8 cellular contexts compared by ENCODE assay signal in genomic region chr3:195896361-195897080, GRCh38. TPM values are rescaled to one million over a fixed set of nuclear protein-coding genes. Genes with fewer than 3 reads are reported as not detected.
DNase-seq lines count a peak whose midpoint lies in the region; ATAC-seq and TF ChIP-seq lines count a peak whose summit lies in the region.

No MANE protein-coding gene starts in this region.

- TF ChIP-seq CTCF in brain microvascular endothelial cell (IDR thresholded peaks at IDR 0.05; ENCODE audit: low read depth, low read length, missing control alignments) (no peak), smooth muscle cell (IDR thresholded peaks at IDR 0.05; ENCODE audit: borderline replicate concordance, insufficient read depth, poor library complexity, severe bottlenecking) (no peak)

- H3K79me2 ChIP-seq in smooth muscle cell (ENCODE audit: low read depth) = peaks cover 14% of the 10 kb centered on the region

- 23% methylated on average over 16 of the region's 16 CpGs for WGBS in smooth muscle cell (ENCODE audit: low lambda C conversion rate)

- no peaks in the 10 kb centered on the region for H3K9me3 ChIP-seq in smooth muscle cell (replicated peaks; ENCODE audit: low read depth)

- DNase-seq in A172 (ENCODE audit: low spot score) = peak; percentile 90
- peak; percentile 39 for DNase-seq in NCI-H69 (lab: John Stamatoyannopoulos, UW)
- peak; percentile 63 for DNase-seq in brain microvascular endothelial cell
- DNase-seq in inferior parietal cortex (ENCODE audit: extremely low spot score) = peak; percentile 75
- DNase-seq in smooth muscle cell (lab: John Stamatoyannopoulos, UW; ENCODE audit: unreplicated experiment) = no peak
- no peak for DNase-seq in NCI-H2171 treated with DMSO at 0.1 percent for 48 hours (lab: John Stamatoyannopoulos, UW)
- no peak for DNase-seq in iPS-NIHi7 (ENCODE audit: extremely low spot score)

- peaks cover 17% of the 10 kb centered on the region for H4K20me1 ChIP-seq in smooth muscle cell (ENCODE audit: low read depth)

- H2AFZ ChIP-seq in smooth muscle cell (ENCODE audit: low read depth) = peak overlapping the region; percentile 86

- H3K4me1 ChIP-seq in smooth muscle cell (ENCODE audit: low read depth) = peaks cover 32% of the 10 kb centered on the region

- ATAC-seq in GM18868 (IDR thresholded peaks at IDR 0.05; ENCODE audit: unreplicated experiment) = peak; percentile 7

- H3K27ac ChIP-seq in brain microvascular endothelial cell (peak overlapping the region; percentile 27), smooth muscle cell (ENCODE audit: low read depth) (peak overlapping the region; percentile 70)

- H3K27me3 ChIP-seq in brain microvascular endothelial cell (replicated peaks) (no peaks in the 10 kb centered on the region), smooth muscle cell (ENCODE audit: low read depth) (no peaks in the 10 kb centered on the region)

- H3K9ac ChIP-seq in smooth muscle cell (ENCODE audit: low read depth) = peak overlapping the region; percentile 43

- in situ Hi-C loops in brain microvascular endothelial cell (cut with HindIII; ENCODE audit: low pct_ligation_motif_present, low sequenced_read_pairs) = no loop called here

- H3K36me3 ChIP-seq in brain microvascular endothelial cell (replicated peaks) (no peaks in the 10 kb centered on the region), smooth muscle cell (ENCODE audit: low read depth) (no peaks in the 10 kb centered on the region)

- H3K4me2 ChIP-seq in smooth muscle cell = peak overlapping the region; percentile 99

- peaks cover 16% of the 10 kb centered on the region for H3F3A ChIP-seq in smooth muscle cell (ENCODE audit: low read depth)

- H3K4me3 ChIP-seq in brain microvascular endothelial cell (ENCODE audit: low read depth, low read length) (peak overlapping the region; percentile 70), smooth muscle cell (peak overlapping the region; percentile 68)

RNA-seq across cellular contexts. Expression of gene TNK2, which starts 11.8 kb away (rescaled TPM):
- total RNA-seq in A172 (2014; rRNA removed; shearing (Covaris generic)) = 14.6 and 15.4 TPM in 2 replicates
- total RNA-seq in smooth muscle cell = 4.3 and 10.6 TPM in 2 replicates
- 2.8 and 8.2 TPM in 2 replicates for polyA plus RNA-seq in smooth muscle cell

Comparison
In these comparisons a context has a peak if more than half of its experiments do, and no peak if none do; other contexts are left out.
1. DNase-seq: peak in A172 (single experiment), NCI-H69 (single experiment), brain microvascular endothelial cell (single experiment) and inferior parietal cortex (single experiment); none in smooth muscle cell (single experiment), NCI-H2171 treated with DMSO at 0.1 percent for 48 hours (single experiment) and iPS-NIHi7 (single experiment).